ENCODE assay signal across 38 cellular contexts in the genomic region with DNA sequence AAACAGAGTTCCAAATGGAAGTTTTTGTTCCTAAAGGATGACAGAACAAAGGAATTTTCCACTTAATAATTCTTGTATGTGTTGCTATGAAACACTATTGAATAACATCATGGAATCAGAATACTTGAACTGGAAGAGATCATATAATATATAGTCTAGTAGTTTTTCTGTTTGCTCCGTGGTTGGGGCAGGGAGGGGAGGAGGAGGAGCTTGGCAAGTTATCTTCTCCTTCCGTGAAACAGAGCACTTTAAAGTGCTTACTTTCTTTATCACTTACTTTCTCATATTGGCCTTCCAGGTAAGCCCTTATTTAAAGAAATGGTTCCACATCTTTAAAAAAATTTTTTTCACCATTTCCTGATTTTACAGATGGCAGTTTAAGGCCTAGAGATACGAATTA.
"Had no signal": no experiment of that assay in that cellular context is flagged by ENCODE, and none has a peak within 500 bp of the region (broad histone marks: within the 10 kb centered on the region; RNA-seq: fewer than 3 reads in every experiment).

No MANE protein-coding gene starts in this region.

- H3K4me3 ChIP-seq: adrenal gland, ascending aorta, body of pancreas, breast epithelium, cardiac muscle cell had no signal

- H3K4me3 Mint-ChIP-seq: activated naive CD4-positive, alpha-beta T cell treated with anti-CD3 and anti-CD28 coated beads for 36 hours; activated naive CD4-positive, alpha-beta T cell treated with anti-CD3 and anti-CD28 coated beads, Interleukin-2, amount 10 ng/mL, durations not matched to agents 7 days and 5 days; activated naive CD4-positive, alpha-beta T cell treated with anti-CD3 and anti-CD28 coated beads, Interleukin-2, amount 50 U/mL, for 24 hours; activated naive CD8-positive, alpha-beta T cell; activated naive CD8-positive, alpha-beta T cell treated with anti-CD3 and anti-CD28 coated beads for 36 hours; activated naive CD8-positive, alpha-beta T cell treated with anti-CD3 and anti-CD28 coated beads, Interleukin-2, amount 10 ng/mL, durations not matched to agents 7 days and 5 days; activated naive CD8-positive, alpha-beta T cell treated with anti-CD3 and anti-CD28 coated beads, Interleukin-2, amount 50 U/mL, for 24 hours; activated T-cell treated with anti-CD3 and anti-CD28 coated beads, Interleukin-2, amount 50 U/mL, for 24 hours; activated T-cell treated with anti-CD3 and anti-CD28 coated beads, Interleukin-2, amount 50 U/mL, for 4 hours; activated T-cell treated with anti-CD3 and anti-CD28 coated beads, Interleukin-2, amount 50 U/mL, for 72 hours; activated T-helper 1 cell treated with anti-CD3 and anti-CD28 coated beads, Interleukin-12 subunit alpha, Interleukin-12 subunit beta, Interleukin-2, Interleukin-4 antibody, amounts not matched to agents 30 ng/mL and 10 ng/mL and 1 ng/mL, durations not matched to agents 14 hours and 24 hours and 36 hours; activated T-helper 17 cell treated with anti-CD3 and anti-CD28 coated beads, Interleukin-2, amount 50 U/mL, for 72 hours; brain; central memory CD8-positive, alpha-beta T cell had no signal

- H3K4me1 ChIP-seq: adrenal gland, ascending aorta, body of pancreas, breast epithelium had no signal

- H3K27ac Mint-ChIP-seq: activated naive CD4-positive, alpha-beta T cell treated with anti-CD3 and anti-CD28 coated beads for 36 hours; activated naive CD4-positive, alpha-beta T cell treated with anti-CD3 and anti-CD28 coated beads, Interleukin-2, amount 10 ng/mL, durations not matched to agents 7 days and 5 days; activated naive CD4-positive, alpha-beta T cell treated with anti-CD3 and anti-CD28 coated beads, Interleukin-2, amount 50 U/mL, for 24 hours; activated naive CD4-positive, alpha-beta T cell treated with anti-CD3 and anti-CD28 coated beads, Interleukin-2, amount 50 U/mL, for 72 hours; activated naive CD8-positive, alpha-beta T cell; activated naive CD8-positive, alpha-beta T cell treated with anti-CD3 and anti-CD28 coated beads for 36 hours; activated naive CD8-positive, alpha-beta T cell treated with anti-CD3 and anti-CD28 coated beads, Interleukin-2, amount 10 ng/mL, durations not matched to agents 7 days and 5 days; activated naive CD8-positive, alpha-beta T cell treated with anti-CD3 and anti-CD28 coated beads, Interleukin-2, amount 50 U/mL, for 24 hours; activated T-cell treated with anti-CD3 and anti-CD28 coated beads, Interleukin-2, amount 50 U/mL, for 24 hours; activated T-cell treated with anti-CD3 and anti-CD28 coated beads, Interleukin-2, amount 50 U/mL, for 72 hours; activated T-helper 1 cell treated with anti-CD3 and anti-CD28 coated beads, Interleukin-12 subunit alpha, Interleukin-12 subunit beta, Interleukin-2, Interleukin-4 antibody, amounts not matched to agents 30 ng/mL and 10 ng/mL and 1 ng/mL, durations not matched to agents 14 hours and 24 hours and 36 hours; activated T-helper 17 cell treated with anti-CD3 and anti-CD28 coated beads, Interleukin-2, amount 50 U/mL, for 72 hours; activated T-helper 2 cell treated with anti-CD3 and anti-CD28 coated beads, Interferon-gamma antibody, Interleukin-2, Interleukin-4, amounts not matched to agents 10 μg/mL and 5 μg/mL and 100 μg/mL, durations not matched to agents 14 hours and 24 hours and 36 hours; brain had no signal

- H3K9me3 ChIP-seq: adrenal gland, ascending aorta, body of pancreas, breast epithelium had no signal

- H3K36me3 Mint-ChIP-seq: activated naive CD4-positive, alpha-beta T cell treated with anti-CD3 and anti-CD28 coated beads, Interleukin-2, amount 10 ng/mL, durations not matched to agents 7 days and 5 days; activated naive CD4-positive, alpha-beta T cell treated with anti-CD3 and anti-CD28 coated beads, Interleukin-2, amount 50 U/mL, for 24 hours; activated naive CD4-positive, alpha-beta T cell treated with anti-CD3 and anti-CD28 coated beads, Interleukin-2, amount 50 U/mL, for 72 hours; activated naive CD8-positive, alpha-beta T cell; activated naive CD8-positive, alpha-beta T cell treated with anti-CD3 and anti-CD28 coated beads for 36 hours; activated naive CD8-positive, alpha-beta T cell treated with anti-CD3 and anti-CD28 coated beads, Interleukin-2, amount 10 ng/mL, durations not matched to agents 7 days and 5 days; brain had no signal

- H3K9me3 Mint-ChIP-seq: activated naive CD4-positive, alpha-beta T cell treated with anti-CD3 and anti-CD28 coated beads for 36 hours; activated naive CD4-positive, alpha-beta T cell treated with anti-CD3 and anti-CD28 coated beads, Interleukin-2, amount 10 ng/mL, durations not matched to agents 7 days and 5 days; activated naive CD4-positive, alpha-beta T cell treated with anti-CD3 and anti-CD28 coated beads, Interleukin-2, amount 50 U/mL, for 24 hours; activated naive CD4-positive, alpha-beta T cell treated with anti-CD3 and anti-CD28 coated beads, Interleukin-2, amount 50 U/mL, for 72 hours; activated naive CD8-positive, alpha-beta T cell treated with anti-CD3 and anti-CD28 coated beads for 36 hours; activated naive CD8-positive, alpha-beta T cell treated with anti-CD3 and anti-CD28 coated beads, Interleukin-2, amount 10 ng/mL, durations not matched to agents 7 days and 5 days; activated naive CD8-positive, alpha-beta T cell treated with anti-CD3 and anti-CD28 coated beads, Interleukin-2, amount 50 U/mL, for 24 hours; activated T-cell treated with anti-CD3 and anti-CD28 coated beads, Interleukin-2, amount 50 U/mL, for 24 hours; activated T-cell treated with anti-CD3 and anti-CD28 coated beads, Interleukin-2, amount 50 U/mL, for 4 hours; activated T-cell treated with anti-CD3 and anti-CD28 coated beads, Interleukin-2, amount 50 U/mL, for 72 hours; activated T-helper 1 cell treated with anti-CD3 and anti-CD28 coated beads, Interleukin-12 subunit alpha, Interleukin-12 subunit beta, Interleukin-2, Interleukin-4 antibody, amounts not matched to agents 30 ng/mL and 10 ng/mL and 1 ng/mL, durations not matched to agents 14 hours and 24 hours and 36 hours; activated T-helper 17 cell treated with anti-CD3 and anti-CD28 coated beads, Interleukin-2, amount 50 U/mL, for 72 hours; activated T-helper 2 cell treated with anti-CD3 and anti-CD28 coated beads, Interferon-gamma antibody, Interleukin-2, Interleukin-4, amounts not matched to agents 10 μg/mL and 5 μg/mL and 100 μg/mL, durations not matched to agents 14 hours and 24 hours and 36 hours; brain; central memory CD8-positive, alpha-beta T cell had no signal

- H3K27ac ChIP-seq: adrenal gland, ascending aorta, body of pancreas, brain microvascular endothelial cell, breast epithelium, cardiac muscle cell had no signal

- H3K4me1 Mint-ChIP-seq: activated naive CD4-positive, alpha-beta T cell treated with anti-CD3 and anti-CD28 coated beads, Interleukin-2, amount 10 ng/mL, durations not matched to agents 7 days and 5 days; activated naive CD4-positive, alpha-beta T cell treated with anti-CD3 and anti-CD28 coated beads, Interleukin-2, amount 50 U/mL, for 24 hours; activated naive CD8-positive, alpha-beta T cell treated with anti-CD3 and anti-CD28 coated beads for 36 hours; activated naive CD8-positive, alpha-beta T cell treated with anti-CD3 and anti-CD28 coated beads, Interleukin-2, amount 10 ng/mL, durations not matched to agents 7 days and 5 days; activated naive CD8-positive, alpha-beta T cell treated with anti-CD3 and anti-CD28 coated beads, Interleukin-2, amount 50 U/mL, for 24 hours; activated T-helper 17 cell treated with anti-CD3 and anti-CD28 coated beads, Interleukin-2, amount 50 U/mL, for 72 hours; central memory CD8-positive, alpha-beta T cell had no signal

- H3K36me3 ChIP-seq: adrenal gland, ascending aorta, brain microvascular endothelial cell, breast epithelium, cardiac muscle cell had no signal

- ATAC-seq: activated naive CD4-positive, alpha-beta T cell treated with anti-CD3 and anti-CD28 coated beads, Interleukin-2, amount 50 U/mL, for 72 hours; activated naive CD8-positive, alpha-beta T cell treated with anti-CD3 and anti-CD28 coated beads, Interleukin-2, amount 50 U/mL, for 24 hours; activated T-cell treated with anti-CD3 and anti-CD28 coated beads, Interleukin-2, amount 50 U/mL, for 4 hours; activated T-cell treated with anti-CD3 and anti-CD28 coated beads, Interleukin-2, amount 50 U/mL, for 72 hours; activated T-helper 17 cell treated with anti-CD3 and anti-CD28 coated beads, Interleukin-2, amount 50 U/mL, for 72 hours; body of pancreas had no signal

- H3K27me3 Mint-ChIP-seq: activated naive CD4-positive, alpha-beta T cell treated with anti-CD3 and anti-CD28 coated beads, Interleukin-2, amount 10 ng/mL, durations not matched to agents 7 days and 5 days; activated naive CD8-positive, alpha-beta T cell; activated naive CD8-positive, alpha-beta T cell treated with anti-CD3 and anti-CD28 coated beads for 36 hours; activated T-cell treated with anti-CD3 and anti-CD28 coated beads, Interleukin-2, amount 50 U/mL, for 24 hours; brain had no signal

- H3K27me3 ChIP-seq: adrenal gland, ascending aorta, body of pancreas, brain microvascular endothelial cell, breast epithelium, cardiac muscle cell had no signal

- DNase-seq: activated effector memory CD4-positive, alpha-beta T cell treated with anti-CD3 and anti-CD28 coated beads, Interleukin-2, amount 50 U/mL, for 16 hours; activated effector memory CD4-positive, alpha-beta T cell treated with Interleukin-2 at 50 U/mL for 16 hours; activated gamma-delta T cell; activated gamma-delta T cell treated with Interleukin-2 at 50 U/mL for 16 hours; activated naive CD4-positive, alpha-beta T cell; activated naive CD4-positive, alpha-beta T cell treated with anti-CD3 and anti-CD28 coated beads for 36 hours; activated naive CD4-positive, alpha-beta T cell treated with anti-CD3 and anti-CD28 coated beads, Interleukin-2, amount 10 ng/mL, durations not matched to agents 7 days and 5 days; activated naive CD4-positive, alpha-beta T cell treated with anti-CD3 and anti-CD28 coated beads, Interleukin-2, amount 50 U/mL, for 16 hours; activated naive CD4-positive, alpha-beta T cell treated with Interleukin-2 at 50 U/mL for 16 hours; activated naive CD8-positive, alpha-beta T cell treated with anti-CD3 and anti-CD28 coated beads for 36 hours; activated naive CD8-positive, alpha-beta T cell treated with anti-CD3 and anti-CD28 coated beads, Interleukin-2, amount 10 ng/mL, durations not matched to agents 7 days and 5 days; activated naive CD8-positive, alpha-beta T cell treated with anti-CD3 and anti-CD28 coated beads, Interleukin-2, amount 50 U/mL, for 24 hours; activated T-cell treated with anti-CD3 and anti-CD28 coated beads, Interleukin-2, amount 50 U/mL, for 1 hour; activated T-cell treated with anti-CD3 and anti-CD28 coated beads, Interleukin-2, amount 50 U/mL, for 24 hours; activated T-cell treated with anti-CD3 and anti-CD28 coated beads, Interleukin-2, amount 50 U/mL, for 4 hours; activated T-cell treated with anti-CD3 and anti-CD28 coated beads, Interleukin-2, amount 50 U/mL, for 48 hours; activated T-cell treated with anti-CD3 and anti-CD28 coated beads, Interleukin-2, amount 50 U/mL, for 72 hours; adrenal gland; amniotic stem cell; amygdala; anterior cingulate cortex; aorta; body of pancreas; brain microvascular endothelial cell; caudate nucleus; central memory CD4-positive, alpha-beta T cell; cerebellar nuclear complex had no signal
